20 cellular contexts compared by ENCODE assay signal in the genomic region with DNA sequence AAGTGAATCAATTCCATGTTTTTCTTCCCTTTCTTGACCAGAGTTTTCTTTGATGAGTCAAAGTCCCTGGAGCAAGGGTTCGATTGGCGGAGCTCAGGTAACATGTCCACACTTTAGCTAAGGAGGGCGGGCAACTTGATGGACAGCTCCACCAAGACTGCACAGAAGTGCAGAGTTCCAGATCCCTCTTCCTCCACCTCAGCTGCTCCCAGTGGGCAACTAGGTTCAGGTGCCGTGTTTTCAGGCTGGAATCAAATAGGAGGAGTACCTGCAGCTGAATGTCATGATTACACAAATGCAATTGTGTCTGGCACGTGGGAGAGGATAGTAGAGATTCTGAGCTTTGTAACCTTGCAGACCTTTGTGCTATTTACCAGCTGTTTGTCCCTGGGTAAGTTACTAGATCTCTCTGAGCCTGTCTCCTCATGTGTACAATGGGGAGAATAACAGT. TPM values are rescaled to one million over a fixed set of nuclear protein-coding genes. Genes with fewer than 3 reads are reported as not detected.
DNase-seq lines count a peak whose midpoint lies in the region; ATAC-seq and TF ChIP-seq lines count a peak whose summit lies in the region.
"Had no signal": no experiment of that assay in that cellular context is flagged by ENCODE, and none has a peak within 500 bp of the region (broad histone marks: within the 10 kb centered on the region; RNA-seq: fewer than 3 reads in every experiment).

No MANE protein-coding gene starts in this region.

- peak overlapping the region; percentile 12 for H3K4me3 Mint-ChIP-seq in activated naive CD4-positive, alpha-beta T cell treated with anti-CD3 and anti-CD28 coated beads for 36 hours
- H3K4me3 Mint-ChIP-seq in central memory CD8-positive, alpha-beta T cell, result no peak overlapping the region
- peak overlapping the region; percentile 96 for H3K4me3 Mint-ChIP-seq in type B pancreatic cell

- no peaks in the 10 kb centered on the region for H3F3A ChIP-seq in PC-3 (ENCODE audit: low read length, unreplicated experiment)

- POLR2A ChIA-PET in PC-3 (lab: Charles Lee; ENCODE audit: unreplicated experiment), result interaction anchor here (0.7 kb wide), 1 partner anchor 282 kb away, joined by 3 read pairs; no protein-coding TSS in a partner anchor

- H3K36me3 ChIP-seq in PC-3 (ENCODE audit: low read depth, low read length), result no peaks in the 10 kb centered on the region
- H3K36me3 ChIP-seq: colonic mucosa, upper lobe of left lung had no signal

- H3K27ac ChIP-seq in PC-3 (ENCODE audit: low read length), result no peak overlapping the region
- H3K27ac ChIP-seq: colonic mucosa, left ventricle myocardium inferior had no signal

- H3K4me3 ChIP-seq in PC-3 (ENCODE audit: low read length), result no peak overlapping the region
- H3K4me3 ChIP-seq: colonic mucosa, left ventricle myocardium inferior, mucosa of descending colon, upper lobe of left lung had no signal

- H3K27me3 Mint-ChIP-seq in activated naive CD4-positive, alpha-beta T cell treated with anti-CD3 and anti-CD28 coated beads for 36 hours (ENCODE audit: low read depth), result no peaks in the 10 kb centered on the region
- H3K27me3 Mint-ChIP-seq in central memory CD8-positive, alpha-beta T cell, result peaks cover 6% of the 10 kb centered on the region
- H3K27me3 Mint-ChIP-seq in type B pancreatic cell, result peaks cover 7% of the 10 kb centered on the region
- H3K27me3 Mint-ChIP-seq: activated naive CD8-positive, alpha-beta T cell treated with anti-CD3 and anti-CD28 coated beads for 36 hours had no signal

- H3K79me2 ChIP-seq in PC-3 (ENCODE audit: low read length), result peaks cover 23% of the 10 kb centered on the region

- H3K9me2 ChIP-seq in PC-3 (replicated peaks; ENCODE audit: low read length), result no peaks in the 10 kb centered on the region

- H3K9ac ChIP-seq in PC-3 (ENCODE audit: low read length), result no peak overlapping the region

- no peak for ATAC-seq in PC-3
- no peak for ATAC-seq in central memory CD8-positive, alpha-beta T cell (replicated peaks; ENCODE audit: extremely low read depth, poor library complexity, severe bottlenecking)
- ATAC-seq in left ventricle myocardium superior, result no peak
- ATAC-seq: heart right ventricle, mucosa of descending colon had no signal

- intact Hi-C loops in activated naive CD4-positive, alpha-beta T cell treated with anti-CD3 and anti-CD28 coated beads for 36 hours (cut with micrococcal nuclease), result no loop called here
- intact Hi-C loops in PC-3 (cut with micrococcal nuclease) (no loop called here), left ventricle myocardium superior (cut with micrococcal nuclease) (no loop called here)

- CTCF ChIA-PET in activated naive CD4-positive, alpha-beta T cell treated with anti-CD3 and anti-CD28 coated beads for 36 hours (lab: Charles Lee), result interaction anchor here (2.3 kb wide), 1 partner anchor 43 kb away, joined by 16 read pairs; no protein-coding TSS in a partner anchor
- CTCF ChIA-PET in PC-3 (lab: Charles Lee), result interaction anchor here (1.0 kb wide), 1 partner anchor 30 kb away, joined by 4 read pairs; no protein-coding TSS in a partner anchor

- H3K27me3 ChIP-seq in PC-3 (ENCODE audit: low read length), result 0 out of 2 replicates have a peak, but pooled peaks cover 6% of the 10 kb centered on the region
- H3K27me3 ChIP-seq: colonic mucosa, heart right ventricle, upper lobe of left lung had no signal

- H2AFZ ChIP-seq in PC-3 (ENCODE audit: low read length), result no peak overlapping the region

- no peaks in the 10 kb centered on the region for H3K9me3 ChIP-seq in PC-3 (ENCODE audit: low read length)
- H3K9me3 ChIP-seq: colonic mucosa, heart right ventricle, left ventricle myocardium inferior, mucosa of descending colon, upper lobe of left lung had no signal

- H3K4me2 ChIP-seq in PC-3 (ENCODE audit: low read length), result peak overlapping the region; percentile 94

- peaks cover 27% of the 10 kb centered on the region for H3K4me1 ChIP-seq in PC-3 (ENCODE audit: insufficient read depth, low read length)

- no peak for TF ChIP-seq CTCF in PC-3 (conservative IDR thresholded peaks at IDR 0.05; ENCODE audit: low read depth, low read length)
- TF ChIP-seq CTCF in type B pancreatic cell (conservative IDR thresholded peaks at IDR 0.05), result no peak

- H3K9me3 Mint-ChIP-seq in activated naive CD4-positive, alpha-beta T cell treated with anti-CD3 and anti-CD28 coated beads for 36 hours, result no peaks in the 10 kb centered on the region
- H3K9me3 Mint-ChIP-seq in central memory CD8-positive, alpha-beta T cell, result no peaks in the 10 kb centered on the region
- no peaks in the 10 kb centered on the region for H3K9me3 Mint-ChIP-seq in type B pancreatic cell
- H3K9me3 Mint-ChIP-seq: activated naive CD8-positive, alpha-beta T cell treated with anti-CD3 and anti-CD28 coated beads for 36 hours had no signal

- no peaks in the 10 kb centered on the region for H4K20me1 ChIP-seq in PC-3 (ENCODE audit: low read length)

- H3K4me1 Mint-ChIP-seq in activated naive CD4-positive, alpha-beta T cell treated with anti-CD3 and anti-CD28 coated beads for 36 hours (ENCODE audit: low read depth), result peaks cover 36% of the 10 kb centered on the region
- H3K4me1 Mint-ChIP-seq in central memory CD8-positive, alpha-beta T cell, result peaks cover 43% of the 10 kb centered on the region
- peaks cover 19% of the 10 kb centered on the region for H3K4me1 Mint-ChIP-seq in type B pancreatic cell (ENCODE audit: unreplicated experiment)

- BruUV-seq in PC-3 (replicated peaks; lab: Mats Ljungman, UMichigan), result no TSS peak

- H3K36me3 Mint-ChIP-seq in activated naive CD4-positive, alpha-beta T cell treated with anti-CD3 and anti-CD28 coated beads for 36 hours (ENCODE audit: low read depth), result no peaks in the 10 kb centered on the region
- H3K36me3 Mint-ChIP-seq in central memory CD8-positive, alpha-beta T cell (ENCODE audit: insufficient read depth), result peaks cover 21% of the 10 kb centered on the region
- H3K36me3 Mint-ChIP-seq in type B pancreatic cell, result no peaks in the 10 kb centered on the region

- H3K27ac Mint-ChIP-seq in activated naive CD4-positive, alpha-beta T cell treated with anti-CD3 and anti-CD28 coated beads for 36 hours, result no peak overlapping the region
- peak overlapping the region; percentile 38 for H3K27ac Mint-ChIP-seq in central memory CD8-positive, alpha-beta T cell (ENCODE audit: low read depth)
- no peak overlapping the region for H3K27ac Mint-ChIP-seq in type B pancreatic cell

- DNase-seq in activated naive CD4-positive, alpha-beta T cell treated with anti-CD3 and anti-CD28 coated beads for 36 hours, result no peak
- DNase-seq in activated naive CD4-positive, alpha-beta T cell (lab: John Stamatoyannopoulos, UW), result no peak
- DNase-seq in PC-3, result peak; percentile 68
- DNase-seq in central memory CD8-positive, alpha-beta T cell (ENCODE audit: low spot score in 2 of 2), result no peak
- DNase-seq in type B pancreatic cell (ENCODE audit: extremely low spot score, unreplicated experiment), result no peak
- DNase-seq in left ventricle myocardium superior, result no peak
- no peak for DNase-seq in stimulated activated CD4-positive, alpha-beta T cell treated with anti-CD3 and anti-CD28 coated beads, Interleukin-2, amount 100 ng/mL, for 24 hours
- DNase-seq in NOMO-1 treated with DMSO at 0.1 percent for 48 hours (lab: John Stamatoyannopoulos, UW; ENCODE audit: unreplicated experiment), result no peak
- DNase-seq: activated CD4-positive, alpha-beta T cell treated with anti-CD3 and anti-CD28 coated beads for 1 hour; activated naive CD8-positive, alpha-beta T cell treated with anti-CD3 and anti-CD28 coated beads for 36 hours; colonic mucosa; GDM1; GOT3; heart right ventricle; Kasumi-1; left ventricle myocardium inferior; mucosa of descending colon; NCI-H2107; NCI-H510A; upper lobe of left lung had no signal

RNA-seq across cellular contexts. Expression of a gene that starts 1.9 kb away (rescaled TPM):
- total RNA-seq in activated naive CD4-positive, alpha-beta T cell treated with anti-CD3 and anti-CD28 coated beads for 36 hours, result 10 to 100 TPM; 76.8 to 81.0 TPM
- 29.0 and 32.3 TPM in 2 replicates for total RNA-seq in PC-3 (2014; rRNA removed)
- 35.1 and 49.1 TPM in 2 replicates for total RNA-seq in type B pancreatic cell (ENCODE audit: low replicate concordance)
- 37.1 TPM for total RNA-seq in left ventricle myocardium superior
